Comparison of ENCODE assay signal across 20 cellular contexts in the genomic region with DNA sequence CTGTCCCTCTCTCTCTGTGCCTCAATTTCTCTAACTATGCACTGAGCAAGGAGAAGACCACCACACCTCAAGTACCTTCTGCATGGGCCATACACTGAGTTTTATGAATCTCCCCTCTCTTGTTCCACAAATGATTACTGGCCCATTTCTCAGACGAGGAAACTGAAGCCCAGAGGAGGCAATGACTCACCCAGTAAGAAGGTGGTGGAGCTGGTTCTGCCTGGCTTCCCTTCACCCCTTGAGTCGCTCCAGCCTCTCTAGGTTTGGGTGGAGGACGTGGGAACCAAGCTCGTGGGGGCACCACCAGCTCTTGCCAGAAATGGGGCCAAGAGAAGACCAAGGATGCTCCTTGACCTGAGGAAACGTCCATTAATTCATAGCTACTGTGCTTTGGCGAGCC. TPM values are rescaled to one million over a fixed set of nuclear protein-coding genes. Genes with fewer than 3 reads are reported as not detected.
A peak's percentile ranks its signal among the peaks of the same experiment; 100 is the strongest.
DNase-seq lines count a peak whose midpoint lies in the region; ATAC-seq, FAIRE-seq and TF ChIP-seq lines count a peak whose summit lies in the region.
"Had no signal": no experiment of that assay in that cellular context is flagged by ENCODE, and none has a peak within 500 bp of the region (broad histone marks: within the 10 kb centered on the region; RNA-seq: fewer than 3 reads in every experiment).

No MANE protein-coding gene starts in this region.

- H3K27ac Mint-ChIP-seq in stimulated activated naive CD8-positive, alpha-beta T cell treated with anti-CD3 and anti-CD28 coated beads, Interleukin-15, Interleukin-2, amounts not matched to agents 100 ng/mL and 50 ng/mL, for 24 hours: peak overlapping the region; percentile 99
- H3K27ac Mint-ChIP-seq in stimulated activated naive CD8-positive, alpha-beta T cell treated with anti-CD3 and anti-CD28 coated beads, Interleukin-15, amount 100 ng/mL, for 72 hours: peak overlapping the region; percentile 82 to 90
- H3K27ac Mint-ChIP-seq: T-helper 17 cell had no signal

- H3K27me3 Mint-ChIP-seq in stimulated activated naive CD8-positive, alpha-beta T cell treated with anti-CD3 and anti-CD28 coated beads, Interleukin-15, Interleukin-2, amounts not matched to agents 100 ng/mL and 50 ng/mL, for 24 hours: no peaks in the 10 kb centered on the region
- H3K27me3 Mint-ChIP-seq in stimulated activated naive CD8-positive, alpha-beta T cell treated with anti-CD3 and anti-CD28 coated beads, Interleukin-15, amount 100 ng/mL, for 72 hours: no peaks in the 10 kb centered on the region
- H3K27me3 Mint-ChIP-seq: T-helper 17 cell had no signal

- peaks cover 99% of the 10 kb centered on the region for H3K4me1 Mint-ChIP-seq in stimulated activated naive CD8-positive, alpha-beta T cell treated with anti-CD3 and anti-CD28 coated beads, Interleukin-15, Interleukin-2, amounts not matched to agents 100 ng/mL and 50 ng/mL, for 24 hours (ENCODE audit: low read depth)
- H3K4me1 Mint-ChIP-seq in stimulated activated naive CD8-positive, alpha-beta T cell treated with anti-CD3 and anti-CD28 coated beads, Interleukin-15, amount 100 ng/mL, for 72 hours: peaks cover 99% of the 10 kb centered on the region

- intact Hi-C loops in K562 (cut with micrococcal nuclease): no loop called here

- TF ChIP-seq POLR2A in K562 (conservative IDR thresholded peaks at IDR 0.05): no peak

- no peaks in the 10 kb centered on the region for H3K9me3 ChIP-seq in K562 (replicated peaks; ENCODE audit: control insufficient read depth, insufficient read depth, low read depth, low read length)

- no peak overlapping the region for H3K4me3 ChIP-seq in K562
- H3K4me3 ChIP-seq: PC-9 had no signal

- POLR2A ChIA-PET in K562 (lab: Yijun Ruan, JAX): interaction anchor here (1.1 to 2.5 kb wide), 4 partner anchors 11 to 45 kb away, joined by 3 to 8 read pairs (median 4); no protein-coding TSS in a partner anchor

- H2AFZ ChIP-seq in K562 (ENCODE audit: low read depth, low read length): no peak overlapping the region
- H2AFZ ChIP-seq: PC-9 had no signal

- TF ChIP-seq RAD21 in K562 (CRISPR knock-in tag; conservative IDR thresholded peaks at IDR 0.05 in 1 of 2, IDR thresholded peaks at IDR 0.05 in 1 of 2): no peak

- H3K4me1 ChIP-seq in K562 (replicated peaks in 1 of 2; ENCODE audit: control insufficient read depth in 2 of 2, insufficient read depth in 2 of 2, low read length in 2 of 2): peaks cover 7 to 10% of the 10 kb centered on the region in 2 experiments

- 35% methylated on average over 6 of the region's 6 CpGs for WGBS in K562 (ENCODE audit: insufficient coverage, low coverage, missing lambda C conversion rate)

- H3K27ac ChIP-seq in K562 (ENCODE audit: extremely low read depth, low read depth, low read length): no peak overlapping the region
- H3K27ac ChIP-seq: HL-60, PC-9 had no signal

- CTCF ChIA-PET in K562 (lab: Yijun Ruan, JAX; ENCODE audit: low intra/inter-chr PET ratio): no interaction called here

- no peaks in the 10 kb centered on the region for H3K9me3 Mint-ChIP-seq in stimulated activated naive CD8-positive, alpha-beta T cell treated with anti-CD3 and anti-CD28 coated beads, Interleukin-15, Interleukin-2, amounts not matched to agents 100 ng/mL and 50 ng/mL, for 24 hours
- H3K9me3 Mint-ChIP-seq in stimulated activated naive CD8-positive, alpha-beta T cell treated with anti-CD3 and anti-CD28 coated beads, Interleukin-15, amount 100 ng/mL, for 72 hours: no peaks in the 10 kb centered on the region

- peaks cover 78% of the 10 kb centered on the region for H3K36me3 Mint-ChIP-seq in stimulated activated naive CD8-positive, alpha-beta T cell treated with anti-CD3 and anti-CD28 coated beads, Interleukin-15, Interleukin-2, amounts not matched to agents 100 ng/mL and 50 ng/mL, for 24 hours (ENCODE audit: low read depth)

- no peak for ATAC-seq in stimulated activated naive CD8-positive, alpha-beta T cell treated with anti-CD3 and anti-CD28 coated beads, Interleukin-15, Interleukin-2, amounts not matched to agents 100 U/mL and 50 U/mL, for 24 hours
- ATAC-seq in K562: no peak
- no peak for ATAC-seq in stimulated activated naive CD8-positive, alpha-beta T cell treated with anti-CD3 and anti-CD28 coated beads, Interleukin-15, amount 100 ng/mL, for 72 hours
- no peak for ATAC-seq in HG03457 (IDR thresholded peaks at IDR 0.05; ENCODE audit: unreplicated experiment)
- ATAC-seq: T-helper 17 cell had no signal

- DNase-seq in stimulated activated naive CD8-positive, alpha-beta T cell treated with anti-CD3 and anti-CD28 coated beads, Interleukin-15, Interleukin-2, amounts not matched to agents 100 U/mL and 50 U/mL, for 24 hours: no peak
- DNase-seq in RCC 7860 (ENCODE audit: low spot score): peak; percentile 17
- DNase-seq in K562 (ENCODE audit: extremely low read depth in 1 of 4, low spot score in 3 of 4): no peak
- no peak for DNase-seq in stimulated activated naive CD8-positive, alpha-beta T cell treated with anti-CD3 and anti-CD28 coated beads, Interleukin-15, amount 100 ng/mL, for 72 hours
- DNase-seq in NAMALWA (ENCODE audit: low spot score): no peak
- DNase-seq in SK-N-DZ (ENCODE audit: low spot score): no peak
- DNase-seq: activated effector memory CD4-positive, alpha-beta T cell treated with anti-CD3 and anti-CD28 coated beads, Interleukin-2, amount 50 U/mL, for 16 hours; COR-L47; HCEC 1CT; NCI-H1694; NCI-H748 treated with DMSO at 0.1 percent for 48 hours; PC-9; small intestine; stimulated activated CD4-positive, alpha-beta T cell treated with anti-CD3 and anti-CD28 coated beads, Interleukin-2, amount 100 ng/mL, for 48 hours; T-helper 17 cell had no signal

- H3K4me3 Mint-ChIP-seq in stimulated activated naive CD8-positive, alpha-beta T cell treated with anti-CD3 and anti-CD28 coated beads, Interleukin-15, Interleukin-2, amounts not matched to agents 100 ng/mL and 50 ng/mL, for 24 hours: peak overlapping the region; percentile 54
- peak overlapping the region; percentile 33 to 54 for H3K4me3 Mint-ChIP-seq in stimulated activated naive CD8-positive, alpha-beta T cell treated with anti-CD3 and anti-CD28 coated beads, Interleukin-15, amount 100 ng/mL, for 72 hours
- H3K4me3 Mint-ChIP-seq: T-helper 17 cell had no signal

- H3K36me3 ChIP-seq in K562 (ENCODE audit: control insufficient read depth, insufficient read depth, low read length): no peaks in the 10 kb centered on the region

- no peak for TF ChIP-seq CTCF in K562 (IDR thresholded peaks at IDR 0.05 in 2 of 3, conservative IDR thresholded peaks at IDR 0.05 in 1 of 3; ENCODE audit: insufficient read depth in 2 of 3, low read depth in 1 of 3, low read length in 3 of 3)

- no peaks in the 10 kb centered on the region for H3K27me3 ChIP-seq in K562 (ENCODE audit: control insufficient read depth in 2 of 2, insufficient read depth in 2 of 2, low read length in 2 of 2)

- no peak for TF ChIP-seq EP300 in K562 (IDR thresholded peaks at IDR 0.05; ENCODE audit: low read length)

- BruUV-seq in K562 (replicated peaks; lab: Mats Ljungman, UMichigan): no TSS peak

- FAIRE-seq in RCC 7860 (lab: Jason Lieb, UNC) (no peak), K562 (lab: Jason Lieb, UNC) (no peak)
- FAIRE-seq: astrocyte, small intestine, urothelium cell line had no signal

- H4K20me1 ChIP-seq in K562 (replicated peaks; ENCODE audit: control insufficient read depth, insufficient read depth, low read length): no peaks in the 10 kb centered on the region

- in situ Hi-C loops in K562 (cut with MboI): no loop called here

- no peaks in the 10 kb centered on the region for H3K9me1 ChIP-seq in K562 (ENCODE audit: control insufficient read depth, insufficient read depth, low read length)

- H3K9ac ChIP-seq in K562 (ENCODE audit: insufficient read depth in 1 of 2, low read depth in 2 of 2, low read length in 2 of 2): no peak overlapping the region

- H3K4me2 ChIP-seq in K562 (ENCODE audit: insufficient read depth, low read length): no peak overlapping the region
- H3K4me2 ChIP-seq: PC-9 had no signal

- H3K79me2 ChIP-seq in K562 (ENCODE audit: control insufficient read depth, insufficient read depth, low read length): no peaks in the 10 kb centered on the region

TF ChIP-seq in K562, 482 proteins besides CTCF, POLR2A, EP300 and RAD21 (continues in another document):
- TF ChIP-seq CHD4 (IDR thresholded peaks at IDR 0.05; ENCODE audit: insufficient read depth, insufficient replicate concordance, low read depth, low read length, poor library complexity, severe bottlenecking) (peak; percentile 63), XRCC4 (IDR thresholded peaks at IDR 0.05; ENCODE audit: extremely low read depth, insufficient read depth, insufficient read length) (no peak)

RNA-seq across cellular contexts. Expression of gene RUNX3, which starts 21.3 kb away (rescaled TPM):
- 0.21 TPM in 1 of 2 replicates, not detected in the other for total RNA-seq in K562 (2011; cell fraction: chromatin; rRNA removed; ENCODE audit: low replicate concordance)
- 0.13 TPM in 1 of 2 replicates, not detected in the other for total RNA-seq in K562 (2011; cell fraction: nucleolus; rRNA removed)
- not detected in 2 replicates for total RNA-seq in K562 (2011; cell fraction: nucleoplasm; rRNA removed)
- 0.09 and 0.16 TPM in 2 replicates for total RNA-seq in K562 (2014; rRNA removed)
- 0.03 and 0.04 TPM in 2 replicates for total RNA-seq in K562 (2014; rRNA removed; fragmentation: Illumina TruSeq; extraction: Trizol)
- total RNA-seq in K562 (2015; rRNA removed; fragmentation: Illumina TruSeq; extraction: Trizol): 0.11 and 0.22 TPM in 2 replicates
- 0.64 and 1.1 TPM in 2 replicates for total RNA-seq in K562 (2021)
- polyA plus RNA-seq in K562 (2011; rRNA removed): 0.03 TPM in 2 replicates
- polyA plus RNA-seq in K562 (2011; cell fraction: cytosol; rRNA removed): 0.03 TPM in 1 of 2 replicates, not detected in the other
- polyA plus RNA-seq in K562 (2011; cell fraction: nucleus; rRNA removed): 0.18 TPM in 1 of 2 replicates, not detected in the other
- 0.36 and 0.46 TPM in 2 replicates for polyA plus RNA-seq in K562 (2012)
- 0.19 and 0.39 TPM in 2 replicates for polyA plus RNA-seq in K562 (2014; fragmentation: Illumina TruSeq; extraction: Trizol)
- under 1 TPM; 0.01 to 0.04 TPM for polyA plus RNA-seq in K562 (2014; fragmentation: Nextera tagmentation; extraction: Ambion mirVana)
- polyA plus RNA-seq in K562 (2014; rRNA removed): 0.29 and 0.62 TPM in 2 replicates
- not detected in 2 replicates for polyA minus RNA-seq in K562 (2011; rRNA and poly(A)+ RNA removed)
- not detected in 2 replicates for polyA minus RNA-seq in K562 (2011; cell fraction: cytosol; rRNA and poly(A)+ RNA removed)
- not detected in 2 replicates for polyA minus RNA-seq in K562 (2011; cell fraction: nucleus; rRNA and poly(A)+ RNA removed)
- 0.05 TPM in 1 of 2 replicates, not detected in the other for polyA plus RNA-seq in SK-N-DZ (2014; cell fraction: cytosol; rRNA removed)
- polyA plus RNA-seq in SK-N-DZ (2014; cell fraction: nucleus; rRNA removed): not detected in 2 replicates
- total RNA-seq: PC-9 had no signal
